Comparison of ENCODE assay signal across 7 cellular contexts in genomic region chr1:143936461-143937115, GRCh38. TPM values are rescaled to one million over a fixed set of nuclear protein-coding genes. Genes with fewer than 3 reads are reported as not detected.
DNase-seq lines count a peak whose midpoint lies in the region; ATAC-seq and TF ChIP-seq lines count a peak whose summit lies in the region.
"Not testable (repeated sequence)": the region's sequence is repeated elsewhere in the genome, so short reads cannot be mapped to it uniquely, and the experiment has no call there.

No MANE protein-coding gene starts in this region.

- peak; percentile 95 for ATAC-seq in SK-N-SH treated with all-trans-retinoic acid at 6 μM for 48 hours

- TF ChIP-seq EP300 in sigmoid colon (IDR thresholded peaks at IDR 0.05): not testable (repeated sequence)

- WGBS in sigmoid colon, 2 donors: 21 to 23% methylated on average over 4 to 5 of the region's 8 CpGs

- not testable (repeated sequence) for TF ChIP-seq POLR2A in NB4 (IDR thresholded peaks at IDR 0.05; ENCODE audit: extremely low read depth, insufficient read length); sigmoid colon (IDR thresholded peaks at IDR 0.05)

- not testable (repeated sequence) for H3K9me3 ChIP-seq in sigmoid colon

- DNase-seq in GM12865 (ENCODE audit: low read depth) (peak; percentile 7), NB4 (ENCODE audit: low read depth) (peak; percentile 2), activated T-cell treated with anti-CD3 and anti-CD28 coated beads for 24 hours (ENCODE audit: low read depth) (peak; percentile 22), dermis blood vessel endothelial cell (peak; percentile 58), kidney tubule cell (ENCODE audit: low spot score) (peak; percentile 28), sigmoid colon (peak; percentile 66)

- TF ChIP-seq CTCF in GM12865 (IDR thresholded peaks at IDR 0.05; ENCODE audit: insufficient read depth, low read depth, low read length, missing control alignments): peak; percentile 18
- not testable (repeated sequence) for TF ChIP-seq CTCF in NB4 (IDR thresholded peaks at IDR 0.05; ENCODE audit: low read depth, low read length)
- peak in 1 of 4 experiments; percentile 30 for TF ChIP-seq CTCF in sigmoid colon (IDR thresholded peaks at IDR 0.05)

- H3K4me3 ChIP-seq in GM12865 (ENCODE audit: low read depth, low read length); NB4 (ENCODE audit: low read depth, low read length); sigmoid colon: not testable (repeated sequence)

- intact Hi-C loops in sigmoid colon (cut with DNase I): not testable (repeated sequence)

- not testable (repeated sequence) for H3K27ac ChIP-seq in sigmoid colon

- H3K4me1 ChIP-seq in sigmoid colon: not testable (repeated sequence)

- not testable (repeated sequence) for H3K36me3 ChIP-seq in sigmoid colon

- H3K27me3 ChIP-seq in sigmoid colon: not testable (repeated sequence)

RNA-seq across cellular contexts. Expression of gene FAM72C, which starts 35.2 kb away (rescaled TPM):
- 0.34 and 1.7 TPM in 2 replicates for total RNA-seq in dermis blood vessel endothelial cell
- total RNA-seq in sigmoid colon: not detected
- 1 to 10 TPM in 1 of 3 donors, under 1 TPM in 1, not detected in 1; 0.46 to 1.5 TPM for polyA plus RNA-seq in sigmoid colon

Comparison
In these comparisons a context has a peak if more than half of its experiments do, and no peak if none do; other contexts are left out.
1. DNase-seq: peak in every context shown above with its lines; median percentile 66 in sigmoid colon; 58 in dermis blood vessel endothelial cell; 28 in kidney tubule cell; 22 in activated T-cell treated with anti-CD3 and anti-CD28 coated beads for 24 hours; 7 in GM12865; 2 in NB4.